ENCODE assay signal across 1 cellular context in genomic region chr5:56175028-56175427, GRCh38.
TF ChIP-seq lines count a peak whose summit lies in the region.

No MANE protein-coding gene starts in this region.

TF ChIP-seq in HCT116, 20 proteins besides CTCF, POLR2A, EP300 and RAD21:
- TF ChIP-seq, protein P1, sequence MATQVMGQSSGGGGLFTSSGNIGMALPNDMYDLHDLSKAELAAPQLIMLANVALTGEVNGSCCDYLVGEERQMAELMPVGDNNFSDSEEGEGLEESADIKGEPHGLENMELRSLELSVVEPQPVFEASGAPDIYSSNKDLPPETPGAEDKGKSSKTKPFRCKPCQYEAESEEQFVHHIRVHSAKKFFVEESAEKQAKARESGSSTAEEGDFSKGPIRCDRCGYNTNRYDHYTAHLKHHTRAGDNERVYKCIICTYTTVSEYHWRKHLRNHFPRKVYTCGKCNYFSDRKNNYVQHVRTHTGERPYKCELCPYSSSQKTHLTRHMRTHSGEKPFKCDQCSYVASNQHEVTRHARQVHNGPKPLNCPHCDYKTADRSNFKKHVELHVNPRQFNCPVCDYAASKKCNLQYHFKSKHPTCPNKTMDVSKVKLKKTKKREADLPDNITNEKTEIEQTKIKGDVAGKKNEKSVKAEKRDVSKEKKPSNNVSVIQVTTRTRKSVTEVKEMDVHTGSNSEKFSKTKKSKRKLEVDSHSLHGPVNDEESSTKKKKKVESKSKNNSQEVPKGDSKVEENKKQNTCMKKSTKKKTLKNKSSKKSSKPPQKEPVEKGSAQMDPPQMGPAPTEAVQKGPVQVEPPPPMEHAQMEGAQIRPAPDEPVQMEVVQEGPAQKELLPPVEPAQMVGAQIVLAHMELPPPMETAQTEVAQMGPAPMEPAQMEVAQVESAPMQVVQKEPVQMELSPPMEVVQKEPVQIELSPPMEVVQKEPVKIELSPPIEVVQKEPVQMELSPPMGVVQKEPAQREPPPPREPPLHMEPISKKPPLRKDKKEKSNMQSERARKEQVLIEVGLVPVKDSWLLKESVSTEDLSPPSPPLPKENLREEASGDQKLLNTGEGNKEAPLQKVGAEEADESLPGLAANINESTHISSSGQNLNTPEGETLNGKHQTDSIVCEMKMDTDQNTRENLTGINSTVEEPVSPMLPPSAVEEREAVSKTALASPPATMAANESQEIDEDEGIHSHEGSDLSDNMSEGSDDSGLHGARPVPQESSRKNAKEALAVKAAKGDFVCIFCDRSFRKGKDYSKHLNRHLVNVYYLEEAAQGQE (IDR thresholded peaks at IDR 0.05; ENCODE audit: low read depth) = no peak
- no peak for TF ChIP-seq ELF1 (IDR thresholded peaks at IDR 0.05; ENCODE audit: borderline replicate concordance, low read depth)
- no peak for TF ChIP-seq FOSL1 (IDR thresholded peaks at IDR 0.05; ENCODE audit: low read depth)
- no peak for TF ChIP-seq EGR1 (IDR thresholded peaks at IDR 0.05; ENCODE audit: low read depth)
- no peak for TF ChIP-seq JUND (IDR thresholded peaks at IDR 0.05)
- no peak for TF ChIP-seq SIN3A (IDR thresholded peaks at IDR 0.05; ENCODE audit: low read depth)
- no peak for TF ChIP-seq ZNF274 (IDR thresholded peaks at IDR 0.05; ENCODE audit: low read depth, low read length)
- TF ChIP-seq, protein P2, sequence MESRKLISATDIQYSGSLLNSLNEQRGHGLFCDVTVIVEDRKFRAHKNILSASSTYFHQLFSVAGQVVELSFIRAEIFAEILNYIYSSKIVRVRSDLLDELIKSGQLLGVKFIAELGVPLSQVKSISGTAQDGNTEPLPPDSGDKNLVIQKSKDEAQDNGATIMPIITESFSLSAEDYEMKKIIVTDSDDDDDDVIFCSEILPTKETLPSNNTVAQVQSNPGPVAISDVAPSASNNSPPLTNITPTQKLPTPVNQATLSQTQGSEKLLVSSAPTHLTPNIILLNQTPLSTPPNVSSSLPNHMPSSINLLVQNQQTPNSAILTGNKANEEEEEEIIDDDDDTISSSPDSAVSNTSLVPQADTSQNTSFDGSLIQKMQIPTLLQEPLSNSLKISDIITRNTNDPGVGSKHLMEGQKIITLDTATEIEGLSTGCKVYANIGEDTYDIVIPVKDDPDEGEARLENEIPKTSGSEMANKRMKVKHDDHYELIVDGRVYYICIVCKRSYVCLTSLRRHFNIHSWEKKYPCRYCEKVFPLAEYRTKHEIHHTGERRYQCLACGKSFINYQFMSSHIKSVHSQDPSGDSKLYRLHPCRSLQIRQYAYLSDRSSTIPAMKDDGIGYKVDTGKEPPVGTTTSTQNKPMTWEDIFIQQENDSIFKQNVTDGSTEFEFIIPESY (IDR thresholded peaks at IDR 0.05; ENCODE audit: extremely low read depth, insufficient replicate concordance, low read length) = no peak
- no peak for TF ChIP-seq SP1 (IDR thresholded peaks at IDR 0.05; ENCODE audit: low read depth)
- no peak for TF ChIP-seq MAX (IDR thresholded peaks at IDR 0.05)
- TF ChIP-seq, protein P3, sequence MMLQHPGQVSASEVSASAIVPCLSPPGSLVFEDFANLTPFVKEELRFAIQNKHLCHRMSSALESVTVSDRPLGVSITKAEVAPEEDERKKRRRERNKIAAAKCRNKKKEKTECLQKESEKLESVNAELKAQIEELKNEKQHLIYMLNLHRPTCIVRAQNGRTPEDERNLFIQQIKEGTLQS (IDR thresholded peaks at IDR 0.05) = no peak
- no peak for TF ChIP-seq YY1 (IDR thresholded peaks at IDR 0.05; ENCODE audit: extremely low read depth, insufficient replicate concordance, low read depth, low read length)
- no peak for TF ChIP-seq CEBPB (IDR thresholded peaks at IDR 0.05; ENCODE audit: low read depth)
- no peak for TF ChIP-seq TCF7L2 (IDR thresholded peaks at IDR 0.05; ENCODE audit: borderline replicate concordance, extremely low read depth, insufficient read depth, insufficient read length)
- no peak for TF ChIP-seq EZH2 (IDR thresholded peaks at IDR 0.05)
- TF ChIP-seq ZFX (IDR thresholded peaks at IDR 0.05) = no peak
